Comparison of ENCODE assay signal across 1 cellular context in the genomic region with DNA sequence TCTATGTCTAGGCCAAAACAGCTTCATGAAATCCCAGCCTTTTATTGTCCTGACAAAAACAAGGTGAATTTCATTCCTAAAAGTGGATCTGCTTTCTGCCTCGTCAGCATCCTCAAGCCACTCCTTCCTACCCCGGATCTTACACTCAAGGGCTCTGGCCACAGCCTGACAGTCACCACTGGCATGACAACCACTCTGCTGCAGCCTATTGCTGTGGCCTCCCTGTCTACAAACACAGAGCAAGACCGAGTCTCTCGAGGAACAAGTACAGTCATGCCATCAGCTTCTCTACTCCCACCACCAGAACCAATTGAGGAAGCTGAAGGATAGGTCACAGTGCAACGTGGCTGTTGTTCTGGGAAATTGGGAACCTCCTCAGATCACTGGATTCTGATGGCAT.
TF ChIP-seq lines count a peak whose summit lies in the region.

No MANE protein-coding gene starts in this region.

TF ChIP-seq in WTC11, 78 proteins besides CTCF, POLR2A, EP300 and RAD21 (continued from another document):
- TF ChIP-seq STAT6 (CRISPR knock-in tag; conservative IDR thresholded peaks at IDR 0.05; ENCODE audit: low read depth) = no peak
- no peak for TF ChIP-seq MYBL2 (CRISPR knock-in tag; IDR thresholded peaks at IDR 0.05)
- TF ChIP-seq, protein P1, sequence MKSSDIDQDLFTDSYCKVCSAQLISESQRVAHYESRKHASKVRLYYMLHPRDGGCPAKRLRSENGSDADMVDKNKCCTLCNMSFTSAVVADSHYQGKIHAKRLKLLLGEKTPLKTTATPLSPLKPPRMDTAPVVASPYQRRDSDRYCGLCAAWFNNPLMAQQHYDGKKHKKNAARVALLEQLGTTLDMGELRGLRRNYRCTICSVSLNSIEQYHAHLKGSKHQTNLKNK (CRISPR knock-in tag; IDR thresholded peaks at IDR 0.05) = no peak
- TF ChIP-seq ZNF416 (CRISPR knock-in tag; IDR thresholded peaks at IDR 0.05) = no peak
- TF ChIP-seq NR3C1 (CRISPR knock-in tag; conservative IDR thresholded peaks at IDR 0.05; ENCODE audit: low read depth) = no peak
- no peak for TF ChIP-seq SMAD3 (CRISPR knock-in tag; IDR thresholded peaks at IDR 0.05; ENCODE audit: borderline replicate concordance)
- TF ChIP-seq, protein P2, sequence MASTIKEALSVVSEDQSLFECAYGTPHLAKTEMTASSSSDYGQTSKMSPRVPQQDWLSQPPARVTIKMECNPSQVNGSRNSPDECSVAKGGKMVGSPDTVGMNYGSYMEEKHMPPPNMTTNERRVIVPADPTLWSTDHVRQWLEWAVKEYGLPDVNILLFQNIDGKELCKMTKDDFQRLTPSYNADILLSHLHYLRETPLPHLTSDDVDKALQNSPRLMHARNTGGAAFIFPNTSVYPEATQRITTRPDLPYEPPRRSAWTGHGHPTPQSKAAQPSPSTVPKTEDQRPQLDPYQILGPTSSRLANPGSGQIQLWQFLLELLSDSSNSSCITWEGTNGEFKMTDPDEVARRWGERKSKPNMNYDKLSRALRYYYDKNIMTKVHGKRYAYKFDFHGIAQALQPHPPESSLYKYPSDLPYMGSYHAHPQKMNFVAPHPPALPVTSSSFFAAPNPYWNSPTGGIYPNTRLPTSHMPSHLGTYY (CRISPR knock-in tag; IDR thresholded peaks at IDR 0.05) = no peak
- TF ChIP-seq, protein P3, sequence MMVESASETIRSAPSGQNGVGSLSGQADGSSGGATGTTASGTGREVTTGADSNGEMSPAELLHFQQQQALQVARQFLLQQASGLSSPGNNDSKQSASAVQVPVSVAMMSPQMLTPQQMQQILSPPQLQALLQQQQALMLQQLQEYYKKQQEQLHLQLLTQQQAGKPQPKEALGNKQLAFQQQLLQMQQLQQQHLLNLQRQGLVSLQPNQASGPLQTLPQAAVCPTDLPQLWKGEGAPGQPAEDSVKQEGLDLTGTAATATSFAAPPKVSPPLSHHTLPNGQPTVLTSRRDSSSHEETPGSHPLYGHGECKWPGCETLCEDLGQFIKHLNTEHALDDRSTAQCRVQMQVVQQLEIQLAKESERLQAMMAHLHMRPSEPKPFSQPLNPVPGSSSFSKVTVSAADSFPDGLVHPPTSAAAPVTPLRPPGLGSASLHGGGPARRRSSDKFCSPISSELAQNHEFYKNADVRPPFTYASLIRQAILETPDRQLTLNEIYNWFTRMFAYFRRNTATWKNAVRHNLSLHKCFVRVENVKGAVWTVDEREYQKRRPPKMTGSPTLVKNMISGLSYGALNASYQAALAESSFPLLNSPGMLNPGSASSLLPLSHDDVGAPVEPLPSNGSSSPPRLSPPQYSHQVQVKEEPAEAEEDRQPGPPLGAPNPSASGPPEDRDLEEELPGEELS (CRISPR knock-in tag; IDR thresholded peaks at IDR 0.05) = no peak
- no peak for TF ChIP-seq NR1H2 (CRISPR knock-in tag; IDR thresholded peaks at IDR 0.05)
- TF ChIP-seq, protein P4, sequence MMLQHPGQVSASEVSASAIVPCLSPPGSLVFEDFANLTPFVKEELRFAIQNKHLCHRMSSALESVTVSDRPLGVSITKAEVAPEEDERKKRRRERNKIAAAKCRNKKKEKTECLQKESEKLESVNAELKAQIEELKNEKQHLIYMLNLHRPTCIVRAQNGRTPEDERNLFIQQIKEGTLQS (CRISPR knock-in tag; conservative IDR thresholded peaks at IDR 0.05) = no peak
- no peak for TF ChIP-seq KAT7 (CRISPR knock-in tag; IDR thresholded peaks at IDR 0.05; ENCODE audit: borderline replicate concordance)
- TF ChIP-seq, protein P5, sequence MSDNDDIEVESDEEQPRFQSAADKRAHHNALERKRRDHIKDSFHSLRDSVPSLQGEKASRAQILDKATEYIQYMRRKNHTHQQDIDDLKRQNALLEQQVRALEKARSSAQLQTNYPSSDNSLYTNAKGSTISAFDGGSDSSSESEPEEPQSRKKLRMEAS (CRISPR knock-in tag; IDR thresholded peaks at IDR 0.05) = no peak
- no peak for TF ChIP-seq PRRX2 (CRISPR knock-in tag; IDR thresholded peaks at IDR 0.05)
